25 cellular contexts compared by ENCODE assay signal in genomic region chr17:53093386-53093785, GRCh38.
"Had no signal": no experiment of that assay in that cellular context is flagged by ENCODE, and none has a peak within 500 bp of the region (broad histone marks: within the 10 kb centered on the region; RNA-seq: fewer than 3 reads in every experiment).

No MANE protein-coding gene starts in this region.

- H3K4me1 Mint-ChIP-seq: natural killer cell; nephron progenitor cell; stimulated activated effector memory CD8-positive, alpha-beta T cell treated with anti-CD3 and anti-CD28 coated beads, Interleukin-12 subunit alpha, Interleukin-12 subunit beta, amount 100 ng/mL, for 72 hours had no signal

- H3K4me1 ChIP-seq: lower lobe of right lung, parathyroid adenoma, transverse colon, upper lobe of left lung, vagina had no signal

- H3K27me3 ChIP-seq: neural progenitor cell, neutrophil, transverse colon, upper lobe of left lung, vagina had no signal

- H3K36me3 Mint-ChIP-seq: natural killer cell; neural progenitor cell; stimulated activated effector memory CD8-positive, alpha-beta T cell treated with anti-CD3 and anti-CD28 coated beads, Interleukin-12 subunit alpha, Interleukin-12 subunit beta, amount 100 ng/mL, for 72 hours had no signal

- DNase-seq: hippocampal formation; kidney glomerular epithelial cell; left cardiac atrium; lower lobe of right lung; mammary epithelial cell; mesenchymal stem cell; natural killer cell; nephron progenitor cell; occipital lobe; retina; right cardiac atrium; stimulated activated CD4-positive, alpha-beta T cell treated with anti-CD3 and anti-CD28 coated beads, Interleukin-4, amount 100 ng/mL, for 24 hours; stimulated activated naive CD4-positive, alpha-beta T cell; transverse colon; upper lobe of left lung had no signal

- H3K27me3 Mint-ChIP-seq: progenitor cell of endocrine pancreas; stimulated activated naive CD8-positive, alpha-beta T cell treated with anti-CD3 and anti-CD28 coated beads, Interleukin-15, Interleukin-2, amounts not matched to agents 100 ng/mL and 50 ng/mL, for 24 hours had no signal

- H3K9me3 Mint-ChIP-seq: nephron progenitor cell, neural progenitor cell had no signal

- H3K27ac ChIP-seq: lower lobe of right lung, neural progenitor cell, neutrophil, parathyroid adenoma, skin epidermis, transverse colon, upper lobe of left lung, vagina had no signal

- H3K36me3 ChIP-seq: lower lobe of right lung, neural progenitor cell, neutrophil, transverse colon, upper lobe of left lung, vagina had no signal

- H3K4me3 ChIP-seq: lower lobe of right lung, neural progenitor cell, skin epidermis, transverse colon, upper lobe of left lung, vagina had no signal

- H3K27ac Mint-ChIP-seq: natural killer cell; nephron progenitor cell; neural progenitor cell; progenitor cell of endocrine pancreas; stimulated activated effector memory CD8-positive, alpha-beta T cell treated with anti-CD3 and anti-CD28 coated beads, Interleukin-12 subunit alpha, Interleukin-12 subunit beta, amount 100 ng/mL, for 72 hours; stimulated activated naive CD8-positive, alpha-beta T cell treated with anti-CD3 and anti-CD28 coated beads, Interleukin-15, Interleukin-2, amounts not matched to agents 100 ng/mL and 50 ng/mL, for 24 hours had no signal

- ATAC-seq: left cardiac atrium; left lobe of liver; lower lobe of right lung; natural killer cell; right cardiac atrium; sciatic nerve; stimulated activated effector memory CD8-positive, alpha-beta T cell treated with anti-CD3 and anti-CD28 coated beads, Interleukin-12 subunit alpha, Interleukin-12 subunit beta, amount 100 ng/mL, for 72 hours had no signal

- H3K4me3 Mint-ChIP-seq: natural killer cell; nephron progenitor cell; neural progenitor cell; stimulated activated effector memory CD8-positive, alpha-beta T cell treated with anti-CD3 and anti-CD28 coated beads, Interleukin-12 subunit alpha, Interleukin-12 subunit beta, amount 100 ng/mL, for 72 hours; stimulated activated naive CD8-positive, alpha-beta T cell treated with anti-CD3 and anti-CD28 coated beads, Interleukin-15, Interleukin-2, amounts not matched to agents 100 ng/mL and 50 ng/mL, for 24 hours had no signal

- H3K9me3 ChIP-seq: lower lobe of right lung, neutrophil, transverse colon, upper lobe of left lung, vagina had no signal
